Comparison of ENCODE assay signal across 11 cellular contexts in the genomic region with DNA sequence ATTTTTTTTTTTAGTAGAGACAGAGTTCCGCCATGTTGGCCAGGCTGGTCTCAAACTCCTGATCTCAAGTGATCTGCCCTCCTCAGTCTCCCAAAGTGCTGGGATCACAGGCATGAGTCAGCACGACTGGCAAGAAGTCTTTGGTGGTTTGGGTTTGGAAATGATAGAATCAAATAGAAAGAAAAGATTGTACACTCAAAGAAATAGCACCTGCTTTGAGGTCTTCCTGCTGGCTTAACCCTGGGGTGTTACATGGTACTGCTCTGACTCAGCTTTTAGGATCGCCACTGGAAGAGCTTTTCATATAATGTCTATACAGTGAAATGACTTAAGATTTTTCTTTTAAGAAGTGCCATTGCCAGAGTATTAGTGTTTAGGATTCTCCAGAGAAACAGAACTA. TPM values are rescaled to one million over a fixed set of nuclear protein-coding genes. Genes with fewer than 3 reads are reported as not detected.
DNase-seq lines count a peak whose midpoint lies in the region; ATAC-seq, FAIRE-seq and TF ChIP-seq lines count a peak whose summit lies in the region.
"Had no signal": no experiment of that assay in that cellular context is flagged by ENCODE, and none has a peak within 500 bp of the region (broad histone marks: within the 10 kb centered on the region; RNA-seq: fewer than 3 reads in every experiment).

No MANE protein-coding gene starts in this region.

- peak; percentile 57 for DNase-seq in H4 (ENCODE audit: low spot score)
- DNase-seq in astrocyte (ENCODE audit: low read depth), result peak; percentile 90
- DNase-seq in fibroblast of peridontal ligament (ENCODE audit: extremely low read depth), result peak; percentile 63
- DNase-seq in gastrocnemius medialis, result no peak
- no peak for DNase-seq in Ammon's horn (ENCODE audit: low spot score)
- DNase-seq in posterior cingulate gyrus, result no peak
- DNase-seq in GOT3 (lab: John Stamatoyannopoulos, UW), result no peak
- DNase-seq: activated CD4-positive, alpha-beta memory T cell treated with anti-CD3 and anti-CD28 coated beads, Interleukin-2, amount 10 ng/mL, durations not matched to agents 7 days and 5 days; activated naive CD4-positive, alpha-beta T cell treated with anti-CD3 and anti-CD28 coated beads, Interleukin-2, amount 50 U/mL, for 16 hours; NCI-H2029 had no signal

- intact Hi-C loops in gastrocnemius medialis (cut with DNase I; ENCODE audit: low total_unique reads) (loop anchor here (5.0 kb wide), 1 partner anchor 103 kb away; a partner anchor contains a TSS), posterior cingulate gyrus (cut with DNase I) (no loop called here)

- FAIRE-seq in astrocyte (lab: Jason Lieb, UNC), result no peak

- no peaks in the 10 kb centered on the region for H3K9me3 Mint-ChIP-seq in astrocyte (ENCODE audit: unreplicated experiment)
- H3K9me3 Mint-ChIP-seq: activated CD4-positive, alpha-beta memory T cell treated with anti-CD3 and anti-CD28 coated beads, Interleukin-2, amount 10 ng/mL, durations not matched to agents 7 days and 5 days had no signal

- H3K9ac ChIP-seq in astrocyte (ENCODE audit: low read length), result peak overlapping the region; percentile 70

- H2AFZ ChIP-seq in astrocyte (ENCODE audit: low read depth, low read length), result no peak overlapping the region

- H4K20me1 ChIP-seq in astrocyte (ENCODE audit: insufficient read depth, low read length), result peaks cover 22% of the 10 kb centered on the region

- peaks cover 48% of the 10 kb centered on the region for H3K79me2 ChIP-seq in astrocyte (ENCODE audit: insufficient read depth, low read length)

- peaks cover 44% of the 10 kb centered on the region for H3K4me1 Mint-ChIP-seq in astrocyte (ENCODE audit: low read depth, unreplicated experiment)

- ATAC-seq in gastrocnemius medialis (no peak), GM18505 (IDR thresholded peaks at IDR 0.05; ENCODE audit: unreplicated experiment) (no peak)

- in situ Hi-C loops in gastrocnemius medialis (cut with MboI; ENCODE audit: low sequenced_read_pairs in 4 of 4), result no loop called here

- H3K4me3 ChIP-seq in astrocyte (ENCODE audit: insufficient read depth, low read depth, low read length) (no peak overlapping the region), gastrocnemius medialis (no peak overlapping the region)

- peak overlapping the region; percentile 82 for H3K4me2 ChIP-seq in astrocyte (ENCODE audit: low read length)

- H3K27me3 ChIP-seq in astrocyte (ENCODE audit: insufficient read depth, low read length) (no peaks in the 10 kb centered on the region), gastrocnemius medialis (peaks cover 0 to 3% (median 0%) of the 10 kb centered on the region in 3 donors)

- H3K36me3 ChIP-seq in astrocyte (ENCODE audit: insufficient read depth, low read length) (no peaks in the 10 kb centered on the region), gastrocnemius medialis (no peaks in the 10 kb centered on the region)

- no peak overlapping the region for H3K4me3 Mint-ChIP-seq in astrocyte (ENCODE audit: unreplicated experiment)
- H3K4me3 Mint-ChIP-seq: activated CD4-positive, alpha-beta memory T cell treated with anti-CD3 and anti-CD28 coated beads, Interleukin-2, amount 10 ng/mL, durations not matched to agents 7 days and 5 days had no signal

- H3K27ac Mint-ChIP-seq in astrocyte (ENCODE audit: unreplicated experiment), result peak overlapping the region; percentile 78
- H3K27ac Mint-ChIP-seq: activated CD4-positive, alpha-beta memory T cell treated with anti-CD3 and anti-CD28 coated beads, Interleukin-2, amount 10 ng/mL, durations not matched to agents 7 days and 5 days had no signal

- no peak for TF ChIP-seq POLR2A in gastrocnemius medialis (IDR thresholded peaks at IDR 0.05)
- no peak for TF ChIP-seq POLR2A in GM18505 (IDR thresholded peaks at IDR 0.05; ENCODE audit: borderline replicate concordance, extremely low read depth, insufficient read depth, insufficient read length)

- no peaks in the 10 kb centered on the region for H3K27me3 Mint-ChIP-seq in astrocyte (ENCODE audit: low read depth, unreplicated experiment)

- H3K4me1 ChIP-seq in astrocyte (ENCODE audit: insufficient read depth, low read length) (peaks cover 29% of the 10 kb centered on the region), gastrocnemius medialis (peaks cover 24 to 32% of the 10 kb centered on the region in 2 donors)

- no peak for TF ChIP-seq CTCF in astrocyte (IDR thresholded peaks at IDR 0.05; ENCODE audit: insufficient read depth, low read depth, low read length)
- no peak for TF ChIP-seq CTCF in gastrocnemius medialis (IDR thresholded peaks at IDR 0.05 in 4 of 5, conservative IDR thresholded peaks at IDR 0.05 in 1 of 5)

- H3K9me3 ChIP-seq in astrocyte (ENCODE audit: insufficient read depth, low read depth, low read length) (no peaks in the 10 kb centered on the region), gastrocnemius medialis (no peaks in the 10 kb centered on the region)

- no peaks in the 10 kb centered on the region for H3K36me3 Mint-ChIP-seq in astrocyte (ENCODE audit: low read depth, unreplicated experiment)

- H3K27ac ChIP-seq in astrocyte (ENCODE audit: low read depth, low read length), result peak overlapping the region; percentile 85
- peak overlapping the region in 3 of 4 donors; percentile 76 to 80 (median 77) for H3K27ac ChIP-seq in gastrocnemius medialis

RNA-seq across cellular contexts. Expression of a gene that starts 50.2 kb away (rescaled TPM):
- 49.5 and 66.0 TPM in 2 replicates for total RNA-seq in H4 (2014; rRNA removed; shearing (Covaris generic))
- 88.3 and 88.4 TPM in 2 replicates for total RNA-seq in astrocyte
- total RNA-seq in gastrocnemius medialis, result 1 to 10 TPM; 3.5 to 9.7 (median 6.2) TPM

Comparison
In these comparisons a context has a peak if more than half of its experiments do, and no peak if none do; other contexts are left out.
1. DNase-seq: peak in H4 (single experiment), astrocyte (single experiment) and fibroblast of peridontal ligament (single experiment); none in gastrocnemius medialis (0 of 2), Ammon's horn (single experiment), posterior cingulate gyrus (0 of 10) and GOT3 (single experiment).